ENCODE assay signal across 8 cellular contexts in the genomic region with DNA sequence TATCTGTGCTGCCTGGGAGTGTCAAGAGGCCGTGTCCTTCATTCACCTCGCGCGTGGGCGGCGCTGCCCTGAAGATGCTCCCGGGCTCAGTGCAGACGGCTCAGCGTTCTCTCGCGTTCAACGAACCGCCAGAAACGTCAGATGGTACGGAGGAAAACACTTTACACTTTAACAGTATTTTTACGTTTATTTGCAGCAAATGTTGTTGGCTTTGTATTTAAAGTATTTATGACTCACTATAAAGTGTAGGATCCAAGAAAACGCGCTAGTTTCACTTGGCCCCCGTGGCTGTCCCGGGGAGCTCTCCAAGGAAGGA.
DNase-seq lines count a peak whose midpoint lies in the region; ATAC-seq and TF ChIP-seq lines count a peak whose summit lies in the region.

No MANE protein-coding gene starts in this region.

- H3K27ac ChIP-seq in angular gyrus (ENCODE audit: low read depth, low read length): peak overlapping the region; percentile 99

- DNase-seq in GM12864 (ENCODE audit: low read depth) (peak; percentile 41), HK-2 (ENCODE audit: unreplicated experiment) (peak; percentile 47), T-helper 2 cell (peak; percentile 19 to 76 (median 47)), inferior parietal cortex (ENCODE audit: extremely low spot score) (peak; percentile 57), GM19240 (ENCODE audit: insufficient read length, low spot score) (no peak)
- peak; percentile 73 for DNase-seq in stimulated activated CD4-positive, alpha-beta T cell treated with anti-CD3 and anti-CD28 coated beads, Interleukin-1b, Interleukin-23, amount 100 ng/mL, for 48 hours

- ATAC-seq in GM18867 (IDR thresholded peaks at IDR 0.05; ENCODE audit: unreplicated experiment): no peak

- TF ChIP-seq CTCF in GM12864 (IDR thresholded peaks at IDR 0.05; ENCODE audit: low read depth, low read length, missing control alignments): no peak

- no peak overlapping the region for H3K4me3 ChIP-seq in GM12864 (ENCODE audit: low read depth, low read length)
